Comparison of ENCODE assay signal across 7 cellular contexts in genomic region chr6:12535915-12536314, GRCh38.
"Had no signal": no experiment of that assay in that cellular context is flagged by ENCODE, and none has a peak within 500 bp of the region (broad histone marks: within the 10 kb centered on the region; RNA-seq: fewer than 3 reads in every experiment).

No MANE protein-coding gene starts in this region.

- H2AFZ ChIP-seq: GM23248 had no signal

- H3K4me2 ChIP-seq: KMS-11 had no signal

- H3K9ac ChIP-seq: GM23248, KMS-11 had no signal

- H3K4me1 Mint-ChIP-seq: H9 had no signal

- DNase-seq: GM23248, H9, HCEC 1CT, HFFc6, KBM-7 had no signal

- H3K4me3 ChIP-seq: GM23248 had no signal

- H3K4me3 Mint-ChIP-seq: H9, HFFc6, IgD-negative memory B cell had no signal

- H3K27ac ChIP-seq: GM23248, KMS-11 had no signal

- H3K9me3 Mint-ChIP-seq: H9, HFFc6, IgD-negative memory B cell had no signal

- H3K27ac Mint-ChIP-seq: H9, HFFc6, IgD-negative memory B cell had no signal
